Comparison of ENCODE assay signal across 2 cellular contexts in genomic region chr10:30070001-30070759, GRCh38.
TF ChIP-seq lines count a peak whose summit lies in the region.

No MANE protein-coding gene starts in this region.

TF ChIP-seq in SK-N-SH, 30 proteins besides CTCF, POLR2A, EP300 and RAD21 (continued from another document):
- TF ChIP-seq ZBTB33 (IDR thresholded peaks at IDR 0.05; ENCODE audit: borderline replicate concordance, low read depth) = no peak
- no peak for TF ChIP-seq ELF1 (IDR thresholded peaks at IDR 0.05)
- TF ChIP-seq TAF1 (IDR thresholded peaks at IDR 0.05; ENCODE audit: borderline replicate concordance, low read depth, low read length) = no peak
- TF ChIP-seq EZH2phosphoT487 (IDR thresholded peaks at IDR 0.05; ENCODE audit: borderline replicate concordance, low read depth) = no peak
- no peak for TF ChIP-seq MEF2A (IDR thresholded peaks at IDR 0.05; ENCODE audit: borderline replicate concordance, low read depth)
- peak; percentile 21; the same call in 1 of the 2 replicates for TF ChIP-seq TCF12 (IDR thresholded peaks at IDR 0.05)
- peak; percentile 32; the same call in 1 of the 2 replicates for TF ChIP-seq PBX3 (IDR thresholded peaks at IDR 0.05)
- TF ChIP-seq GABPA (IDR thresholded peaks at IDR 0.05; ENCODE audit: low read depth) = no peak
- TF ChIP-seq GATA2 (CRISPR knock-in tag; IDR thresholded peaks at IDR 0.05) = peak; percentile 57
- TF ChIP-seq RCOR1 (IDR thresholded peaks at IDR 0.05; ENCODE audit: low read length) = peak; percentile 66
- TF ChIP-seq MXI1 (IDR thresholded peaks at IDR 0.05; ENCODE audit: low read depth, low read length) = no peak

TF ChIP-seq in WTC11, 78 proteins besides CTCF, POLR2A, EP300 and RAD21 (continued from another document):
- TF ChIP-seq ZBTB43 (CRISPR knock-in tag; IDR thresholded peaks at IDR 0.05) = no peak
